ENCODE assay signal across 15 cellular contexts in genomic region chr5:91190333-91190680, GRCh38.
DNase-seq lines count a peak whose midpoint lies in the region; ATAC-seq, FAIRE-seq and TF ChIP-seq lines count a peak whose summit lies in the region.
"Had no signal": no experiment of that assay in that cellular context is flagged by ENCODE, and none has a peak within 500 bp of the region (broad histone marks: within the 10 kb centered on the region; RNA-seq: fewer than 3 reads in every experiment).

No MANE protein-coding gene starts in this region.

- no peak overlapping the region for H3K4ac ChIP-seq in H9 (ENCODE audit: low read depth, low read length)

- H2BK15ac ChIP-seq in H9 (ENCODE audit: low read depth, low read length), result no peak overlapping the region

- H3K79me2 ChIP-seq in astrocyte (ENCODE audit: insufficient read depth, low read length) (no peaks in the 10 kb centered on the region), H9 (ENCODE audit: insufficient read depth, low read length) (no peaks in the 10 kb centered on the region)

- ATAC-seq in GM19463 (IDR thresholded peaks at IDR 0.05; ENCODE audit: unreplicated experiment) (peak; percentile 27), HG03097 (IDR thresholded peaks at IDR 0.05; ENCODE audit: low FRiP score, unreplicated experiment) (no peak)
- no peak for ATAC-seq in activated T-helper 17 cell treated with anti-CD3 and anti-CD28 coated beads, Interleukin-2, amount 50 U/mL, for 72 hours (replicated peaks)
- ATAC-seq: left colon had no signal

- no peaks in the 10 kb centered on the region for H3K36me3 ChIP-seq in astrocyte (ENCODE audit: insufficient read depth, low read length)
- H3K36me3 ChIP-seq in kidney (ENCODE audit: control insufficient read depth in 1 of 2, insufficient read depth in 2 of 2, low read length in 2 of 2), result no peaks in the 10 kb centered on the region
- no peaks in the 10 kb centered on the region for H3K36me3 ChIP-seq in spleen

- peak overlapping the region; percentile 62 for H3K9ac ChIP-seq in astrocyte (ENCODE audit: low read length)
- peak overlapping the region in 1 of 2 donors; percentile 63 for H3K9ac ChIP-seq in kidney (ENCODE audit: low read length in 2 of 2)
- H3K9ac ChIP-seq in H9 (ENCODE audit: extremely low read depth, insufficient read length, low read length), result no peak overlapping the region

- no peaks in the 10 kb centered on the region for H3K23me2 ChIP-seq in H9 (ENCODE audit: insufficient read length, low read depth, low read length, poor library complexity, severe bottlenecking)

- H2AFZ ChIP-seq in astrocyte (ENCODE audit: low read depth, low read length), result peak overlapping the region; percentile 74
- H2AFZ ChIP-seq in H9 (ENCODE audit: low read length), result no peak overlapping the region

- H3K23ac ChIP-seq in H9 (ENCODE audit: insufficient read length, low read depth, low read length), result no peak overlapping the region

- H3K27ac ChIP-seq in astrocyte (ENCODE audit: low read depth, low read length), result peak overlapping the region; percentile 56
- peak overlapping the region; percentile 8 to 68 for H3K27ac ChIP-seq in kidney (ENCODE audit: low read depth in 2 of 2, low read length in 2 of 2)
- H3K27ac ChIP-seq in spleen, result peak overlapping the region; percentile 33 to 72 (median 62)
- H3K27ac ChIP-seq in H9 (ENCODE audit: insufficient read length, low read depth, low read length), result no peak overlapping the region
- H3K27ac ChIP-seq: HL-60 had no signal

- no peak for DNase-seq in astrocyte (ENCODE audit: low read depth)
- no peak for DNase-seq in kidney
- DNase-seq in spleen, result no peak
- no peak for DNase-seq in H9
- no peak for DNase-seq in SIG-M5 (lab: John Stamatoyannopoulos, UW)
- DNase-seq: activated CD4-positive, alpha-beta T cell treated with anti-CD3 and anti-CD28 coated beads for 1 hour; activated naive CD8-positive, alpha-beta T cell treated with anti-CD3 and anti-CD28 coated beads, Interleukin-2, amount 10 ng/mL, durations not matched to agents 7 days and 5 days; CD8-positive, alpha-beta memory T cell; left colon; NCI-H146 had no signal

- H3K9me3 ChIP-seq in astrocyte (ENCODE audit: insufficient read depth, low read depth, low read length), result no peaks in the 10 kb centered on the region
- no peaks in the 10 kb centered on the region for H3K9me3 ChIP-seq in kidney (ENCODE audit: control insufficient read depth in 1 of 2, low read length in 2 of 2)
- H3K9me3 ChIP-seq in spleen, result no peaks in the 10 kb centered on the region
- no peaks in the 10 kb centered on the region for H3K9me3 ChIP-seq in H9 (ENCODE audit: control insufficient read depth, low read depth, low read length)

- peak overlapping the region; percentile 82 for H3K4me2 ChIP-seq in astrocyte (ENCODE audit: low read length)
- H3K4me2 ChIP-seq in H9 (ENCODE audit: insufficient read depth, insufficient read length, low read length), result no peak overlapping the region

- H3K4me1 Mint-ChIP-seq in astrocyte (ENCODE audit: low read depth, unreplicated experiment), result peaks cover 18% of the 10 kb centered on the region
- H3K4me1 Mint-ChIP-seq in activated T-helper 17 cell treated with anti-CD3 and anti-CD28 coated beads, Interleukin-2, amount 50 U/mL, for 72 hours, result peaks cover 4% of the 10 kb centered on the region
- peaks cover 5 to 7% of the 10 kb centered on the region in 2 experiments; a peak in 2 of 4 replicates for H3K4me1 Mint-ChIP-seq in H9

- no peak overlapping the region for H2BK12ac ChIP-seq in H9 (ENCODE audit: insufficient read length, low read depth, low read length)

- no peak overlapping the region for H4K91ac ChIP-seq in H9 (ENCODE audit: insufficient read length, low read depth, low read length)

- no peak overlapping the region for H2BK20ac ChIP-seq in H9 (ENCODE audit: low read depth, low read length, poor library complexity, severe bottlenecking)

- no peak overlapping the region for H2AK5ac ChIP-seq in H9 (ENCODE audit: insufficient read length, low read length)

- no peaks in the 10 kb centered on the region for H3K27me3 Mint-ChIP-seq in astrocyte (ENCODE audit: low read depth, unreplicated experiment)
- peaks cover 29% of the 10 kb centered on the region for H3K27me3 Mint-ChIP-seq in activated T-helper 17 cell treated with anti-CD3 and anti-CD28 coated beads, Interleukin-2, amount 50 U/mL, for 72 hours
- no peaks in the 10 kb centered on the region for H3K27me3 Mint-ChIP-seq in H9 (ENCODE audit: low read depth)

- H4K20me1 ChIP-seq in astrocyte (ENCODE audit: insufficient read depth, low read length) (no peaks in the 10 kb centered on the region), H9 (ENCODE audit: control insufficient read depth, insufficient read depth, insufficient read length) (no peaks in the 10 kb centered on the region)

- H3K4me3 Mint-ChIP-seq in astrocyte (ENCODE audit: unreplicated experiment) (peak overlapping the region; percentile 15), H9 (no peak overlapping the region)
- no peak overlapping the region for H3K4me3 Mint-ChIP-seq in activated T-helper 17 cell treated with anti-CD3 and anti-CD28 coated beads, Interleukin-2, amount 50 U/mL, for 72 hours
- H3K4me3 Mint-ChIP-seq: activated naive CD8-positive, alpha-beta T cell treated with anti-CD3 and anti-CD28 coated beads, Interleukin-2, amount 10 ng/mL, durations not matched to agents 7 days and 5 days had no signal

- peak overlapping the region; percentile 97 for H3K27ac Mint-ChIP-seq in astrocyte (ENCODE audit: unreplicated experiment)
- H3K27ac Mint-ChIP-seq in activated T-helper 17 cell treated with anti-CD3 and anti-CD28 coated beads, Interleukin-2, amount 50 U/mL, for 72 hours, result no peak overlapping the region
- H3K27ac Mint-ChIP-seq in H9, result 0 out of 7 replicates have a peak overlapping the region, but pooled peaks of 1 of the 3 experiments have one; percentile 13
- H3K27ac Mint-ChIP-seq: activated naive CD8-positive, alpha-beta T cell treated with anti-CD3 and anti-CD28 coated beads, Interleukin-2, amount 10 ng/mL, durations not matched to agents 7 days and 5 days had no signal

- 62 to 78% (median 75%) methylated on average over 3 of the region's 3 CpGs for WGBS in spleen, 5 donors
- no CpG with 5 or more reads among the region's 3 CpGs for WGBS in H9 (ENCODE audit: extremely low coverage, insufficient read length, low lambda C conversion rate)

- H3K27me3 ChIP-seq in astrocyte (ENCODE audit: insufficient read depth, low read length) (no peaks in the 10 kb centered on the region), spleen (replicated peaks in 1 of 7) (no peaks in the 10 kb centered on the region), H9 (ENCODE audit: insufficient read depth, low read length) (no peaks in the 10 kb centered on the region)

- H3K4me3 ChIP-seq in astrocyte (ENCODE audit: insufficient read depth, low read depth, low read length), result no peak overlapping the region
- H3K4me3 ChIP-seq in kidney (ENCODE audit: low read length in 2 of 2), result peak overlapping the region in 1 of 2 donors; percentile 26
- peak overlapping the region in 3 of 8 donors; percentile 4 to 43 (median 18) for H3K4me3 ChIP-seq in spleen

- no peak overlapping the region for H3K18ac ChIP-seq in H9 (ENCODE audit: insufficient read length, low read depth, low read length)

- no peak overlapping the region for H3T11ph ChIP-seq in H9 (ENCODE audit: low read length)

- no peaks in the 10 kb centered on the region for H3K79me1 ChIP-seq in H9 (ENCODE audit: insufficient read depth, low read depth, low read length, poor library complexity, severe bottlenecking)

- no peaks in the 10 kb centered on the region for H3K9me3 Mint-ChIP-seq in astrocyte (ENCODE audit: unreplicated experiment)
- no peaks in the 10 kb centered on the region for H3K9me3 Mint-ChIP-seq in activated T-helper 17 cell treated with anti-CD3 and anti-CD28 coated beads, Interleukin-2, amount 50 U/mL, for 72 hours
- H3K9me3 Mint-ChIP-seq in H9, result no peaks in the 10 kb centered on the region
- H3K9me3 Mint-ChIP-seq: activated naive CD8-positive, alpha-beta T cell treated with anti-CD3 and anti-CD28 coated beads, Interleukin-2, amount 10 ng/mL, durations not matched to agents 7 days and 5 days had no signal

- intact Hi-C loops in kidney (cut with DNase I), result no loop called here
- intact Hi-C loops in spleen (cut with DNase I; ENCODE audit: low total_unique reads), result no loop called here

- H2BK5ac ChIP-seq in H9 (ENCODE audit: insufficient read length, low read length), result no peak overlapping the region

- no peak for TF ChIP-seq POLR2A in spleen (IDR thresholded peaks at IDR 0.05)

- no peak overlapping the region for H3K56ac ChIP-seq in H9 (ENCODE audit: insufficient read length, low read depth, low read length)

- no peak overlapping the region for H4K5ac ChIP-seq in H9 (ENCODE audit: insufficient read length, low read depth, low read length)

- no peak overlapping the region for H2BK120ac ChIP-seq in H9 (ENCODE audit: low read depth, low read length, poor library complexity, severe bottlenecking)

- no peak overlapping the region for H3K14ac ChIP-seq in H9 (ENCODE audit: insufficient read depth, low read length)

- H3K36me3 Mint-ChIP-seq in astrocyte (ENCODE audit: low read depth, unreplicated experiment) (no peaks in the 10 kb centered on the region), H9 (ENCODE audit: insufficient read depth in 1 of 3, low read depth in 3 of 3) (no peaks in the 10 kb centered on the region)
- no peaks in the 10 kb centered on the region for H3K36me3 Mint-ChIP-seq in activated T-helper 17 cell treated with anti-CD3 and anti-CD28 coated beads, Interleukin-2, amount 50 U/mL, for 72 hours (ENCODE audit: low read depth)
- H3K36me3 Mint-ChIP-seq: activated naive CD8-positive, alpha-beta T cell treated with anti-CD3 and anti-CD28 coated beads, Interleukin-2, amount 10 ng/mL, durations not matched to agents 7 days and 5 days; CD8-positive, alpha-beta memory T cell had no signal

- H4K8ac ChIP-seq in H9 (replicated peaks; ENCODE audit: insufficient read length, low read depth, low read length), result no peak overlapping the region

- no peak for TF ChIP-seq CTCF in astrocyte (IDR thresholded peaks at IDR 0.05; ENCODE audit: insufficient read depth, low read depth, low read length)
- no peak for TF ChIP-seq CTCF in kidney (IDR thresholded peaks at IDR 0.05; ENCODE audit: borderline replicate concordance, extremely low read depth, insufficient read depth)
- no peak for TF ChIP-seq CTCF in spleen (IDR thresholded peaks at IDR 0.05 in 8 of 11, conservative IDR thresholded peaks at IDR 0.05 in 3 of 11)
- TF ChIP-seq CTCF in H9 (conservative IDR thresholded peaks at IDR 0.05), result no peak

- peak; percentile 49 for FAIRE-seq in astrocyte (lab: Jason Lieb, UNC)
- FAIRE-seq in kidney (lab: Jason Lieb, UNC), result no peak
- FAIRE-seq: GM12891 had no signal

- peaks cover 13% of the 10 kb centered on the region for H3K4me1 ChIP-seq in astrocyte (ENCODE audit: insufficient read depth, low read length)
- H3K4me1 ChIP-seq in kidney (ENCODE audit: control insufficient read depth in 1 of 2, insufficient read depth in 1 of 2, low read depth in 1 of 2, low read length in 2 of 2), result peaks cover 0 to 3% of the 10 kb centered on the region in 2 donors
- peaks cover 0 to 18% (median 2%) of the 10 kb centered on the region in 6 donors for H3K4me1 ChIP-seq in spleen
- no peaks in the 10 kb centered on the region for H3K4me1 ChIP-seq in H9 (ENCODE audit: insufficient read depth, low read length)
